1 cellular context compared by ENCODE assay signal in the genomic region with DNA sequence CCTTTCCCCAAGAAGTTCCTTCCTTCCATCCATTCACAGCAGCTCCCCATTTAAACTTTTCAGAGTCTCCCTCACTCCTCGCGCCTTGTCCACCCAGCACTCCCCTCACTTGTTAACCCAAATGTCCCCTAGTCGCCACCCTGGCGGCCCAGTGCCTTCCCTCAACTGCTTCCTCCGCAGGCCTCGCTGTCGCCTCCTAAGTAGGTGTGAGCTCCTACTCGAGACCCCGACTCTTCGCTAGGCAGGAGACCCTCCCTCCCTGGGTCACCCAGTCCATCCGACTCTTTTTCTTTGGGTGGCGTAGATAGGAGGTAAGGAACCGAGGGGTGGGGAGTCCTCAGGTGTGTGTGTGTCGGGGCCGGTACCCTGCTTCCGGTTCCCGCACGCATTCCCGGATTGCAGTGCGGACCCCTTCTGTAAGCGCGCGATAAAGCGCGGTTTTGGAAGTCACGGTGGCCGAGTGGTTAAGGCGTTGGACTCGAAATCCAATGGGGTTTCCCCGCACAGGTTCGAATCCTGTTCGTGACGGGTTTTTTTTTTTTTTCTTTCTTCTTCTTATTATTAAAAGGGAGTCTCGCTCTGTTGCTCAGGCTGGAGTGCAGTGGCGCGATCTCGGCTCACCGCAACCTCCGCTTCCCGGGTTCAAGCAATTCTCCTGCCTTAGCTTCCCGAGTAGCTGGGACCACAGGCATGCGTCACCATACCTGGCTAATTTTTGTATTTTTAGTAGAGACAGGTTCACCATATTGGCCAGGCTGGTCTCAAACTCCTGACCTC.
A peak's percentile ranks its signal among the peaks of the same experiment; 100 is the strongest.
TF ChIP-seq lines count a peak whose summit lies in the region.

No MANE protein-coding gene starts in this region.

TF ChIP-seq in HepG2, 621 proteins besides CTCF, POLR2A, EP300 and RAD21 (continued from another document and continues in another):
- TF ChIP-seq, protein P1, sequence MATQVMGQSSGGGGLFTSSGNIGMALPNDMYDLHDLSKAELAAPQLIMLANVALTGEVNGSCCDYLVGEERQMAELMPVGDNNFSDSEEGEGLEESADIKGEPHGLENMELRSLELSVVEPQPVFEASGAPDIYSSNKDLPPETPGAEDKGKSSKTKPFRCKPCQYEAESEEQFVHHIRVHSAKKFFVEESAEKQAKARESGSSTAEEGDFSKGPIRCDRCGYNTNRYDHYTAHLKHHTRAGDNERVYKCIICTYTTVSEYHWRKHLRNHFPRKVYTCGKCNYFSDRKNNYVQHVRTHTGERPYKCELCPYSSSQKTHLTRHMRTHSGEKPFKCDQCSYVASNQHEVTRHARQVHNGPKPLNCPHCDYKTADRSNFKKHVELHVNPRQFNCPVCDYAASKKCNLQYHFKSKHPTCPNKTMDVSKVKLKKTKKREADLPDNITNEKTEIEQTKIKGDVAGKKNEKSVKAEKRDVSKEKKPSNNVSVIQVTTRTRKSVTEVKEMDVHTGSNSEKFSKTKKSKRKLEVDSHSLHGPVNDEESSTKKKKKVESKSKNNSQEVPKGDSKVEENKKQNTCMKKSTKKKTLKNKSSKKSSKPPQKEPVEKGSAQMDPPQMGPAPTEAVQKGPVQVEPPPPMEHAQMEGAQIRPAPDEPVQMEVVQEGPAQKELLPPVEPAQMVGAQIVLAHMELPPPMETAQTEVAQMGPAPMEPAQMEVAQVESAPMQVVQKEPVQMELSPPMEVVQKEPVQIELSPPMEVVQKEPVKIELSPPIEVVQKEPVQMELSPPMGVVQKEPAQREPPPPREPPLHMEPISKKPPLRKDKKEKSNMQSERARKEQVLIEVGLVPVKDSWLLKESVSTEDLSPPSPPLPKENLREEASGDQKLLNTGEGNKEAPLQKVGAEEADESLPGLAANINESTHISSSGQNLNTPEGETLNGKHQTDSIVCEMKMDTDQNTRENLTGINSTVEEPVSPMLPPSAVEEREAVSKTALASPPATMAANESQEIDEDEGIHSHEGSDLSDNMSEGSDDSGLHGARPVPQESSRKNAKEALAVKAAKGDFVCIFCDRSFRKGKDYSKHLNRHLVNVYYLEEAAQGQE (IDR thresholded peaks at IDR 0.05; ENCODE audit: borderline replicate concordance in 1 of 2, low read depth in 1 of 2, low read length in 2 of 2): no peak
- TF ChIP-seq BHLHE40 (IDR thresholded peaks at IDR 0.05; ENCODE audit: low read length) (no peak), RBAK (CRISPR knock-in tag; IDR thresholded peaks at IDR 0.05) (no peak), XRCC5 (optimal IDR thresholded peaks at IDR 0.05; ENCODE audit: low read length) (no peak), CBX1 (IDR thresholded peaks at IDR 0.05; ENCODE audit: low read depth) (peak; percentile 68), ZNF713 (CRISPR knock-in tag; IDR thresholded peaks at IDR 0.05) (0 out of 2 replicates have a peak, but pooled peaks have one; percentile 9), HOXA3 (CRISPR knock-in tag; IDR thresholded peaks at IDR 0.05) (peak; percentile 69), SUZ12 (IDR thresholded peaks at IDR 0.05; ENCODE audit: low read depth, low read length) (no peak), ZNF678 (CRISPR knock-in tag; IDR thresholded peaks at IDR 0.05) (peak; percentile 41; the same call in 1 of the 2 replicates), ZNF263 (CRISPR knock-in tag; IDR thresholded peaks at IDR 0.05) (peak; percentile 41), FOXC1 (CRISPR knock-in tag; IDR thresholded peaks at IDR 0.05; ENCODE audit: borderline replicate concordance) (peak; percentile 73; the same call in 1 of the 2 replicates), ZNF143 (CRISPR knock-in tag; IDR thresholded peaks at IDR 0.05) (peak; percentile 30; the same call in 1 of the 2 replicates), MAF1 (CRISPR knock-in tag; IDR thresholded peaks at IDR 0.05; ENCODE audit: borderline replicate concordance) (peak; percentile 98), GPN1 (CRISPR knock-in tag; IDR thresholded peaks at IDR 0.05; ENCODE audit: borderline replicate concordance) (no peak), ZNF550 (CRISPR knock-in tag; IDR thresholded peaks at IDR 0.05; ENCODE audit: borderline replicate concordance) (no peak; the same call in 1 of the 2 replicates), TCF12 (IDR thresholded peaks at IDR 0.05) (no peak), TCF12 (CRISPR knock-in tag; IDR thresholded peaks at IDR 0.05) (no peak), KLF9 (CRISPR knock-in tag; IDR thresholded peaks at IDR 0.05; ENCODE audit: low read depth) (no peak), ZNF619 (CRISPR knock-in tag; IDR thresholded peaks at IDR 0.05) (peak; percentile 43; the same call in 1 of the 2 replicates), ELF3 (CRISPR knock-in tag; IDR thresholded peaks at IDR 0.05) (peak; percentile 80), HIVEP1 (CRISPR knock-in tag; IDR thresholded peaks at IDR 0.05) (no peak), SIX1 (CRISPR knock-in tag; IDR thresholded peaks at IDR 0.05; ENCODE audit: borderline replicate concordance) (no peak; the same call in 1 of the 2 replicates), DPF2 (CRISPR knock-in tag; IDR thresholded peaks at IDR 0.05; ENCODE audit: borderline replicate concordance, low read depth) (no peak), EHMT2 (IDR thresholded peaks at IDR 0.05; ENCODE audit: borderline replicate concordance, low read depth, low read length) (no peak)
- TF ChIP-seq, protein P2, sequence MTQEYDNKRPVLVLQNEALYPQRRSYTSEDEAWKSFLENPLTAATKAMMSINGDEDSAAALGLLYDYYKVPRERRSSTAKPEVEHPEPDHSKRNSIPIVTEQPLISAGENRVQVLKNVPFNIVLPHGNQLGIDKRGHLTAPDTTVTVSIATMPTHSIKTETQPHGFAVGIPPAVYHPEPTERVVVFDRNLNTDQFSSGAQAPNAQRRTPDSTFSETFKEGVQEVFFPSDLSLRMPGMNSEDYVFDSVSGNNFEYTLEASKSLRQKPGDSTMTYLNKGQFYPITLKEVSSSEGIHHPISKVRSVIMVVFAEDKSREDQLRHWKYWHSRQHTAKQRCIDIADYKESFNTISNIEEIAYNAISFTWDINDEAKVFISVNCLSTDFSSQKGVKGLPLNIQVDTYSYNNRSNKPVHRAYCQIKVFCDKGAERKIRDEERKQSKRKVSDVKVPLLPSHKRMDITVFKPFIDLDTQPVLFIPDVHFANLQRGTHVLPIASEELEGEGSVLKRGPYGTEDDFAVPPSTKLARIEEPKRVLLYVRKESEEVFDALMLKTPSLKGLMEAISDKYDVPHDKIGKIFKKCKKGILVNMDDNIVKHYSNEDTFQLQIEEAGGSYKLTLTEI (CRISPR knock-in tag; conservative IDR thresholded peaks at IDR 0.05): no peak
- TF ChIP-seq, protein P3, sequence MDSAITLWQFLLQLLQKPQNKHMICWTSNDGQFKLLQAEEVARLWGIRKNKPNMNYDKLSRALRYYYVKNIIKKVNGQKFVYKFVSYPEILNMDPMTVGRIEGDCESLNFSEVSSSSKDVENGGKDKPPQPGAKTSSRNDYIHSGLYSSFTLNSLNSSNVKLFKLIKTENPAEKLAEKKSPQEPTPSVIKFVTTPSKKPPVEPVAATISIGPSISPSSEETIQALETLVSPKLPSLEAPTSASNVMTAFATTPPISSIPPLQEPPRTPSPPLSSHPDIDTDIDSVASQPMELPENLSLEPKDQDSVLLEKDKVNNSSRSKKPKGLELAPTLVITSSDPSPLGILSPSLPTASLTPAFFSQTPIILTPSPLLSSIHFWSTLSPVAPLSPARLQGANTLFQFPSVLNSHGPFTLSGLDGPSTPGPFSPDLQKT (CRISPR knock-in tag; IDR thresholded peaks at IDR 0.05; ENCODE audit: borderline replicate concordance): no peak
- TF ChIP-seq, protein P4, sequence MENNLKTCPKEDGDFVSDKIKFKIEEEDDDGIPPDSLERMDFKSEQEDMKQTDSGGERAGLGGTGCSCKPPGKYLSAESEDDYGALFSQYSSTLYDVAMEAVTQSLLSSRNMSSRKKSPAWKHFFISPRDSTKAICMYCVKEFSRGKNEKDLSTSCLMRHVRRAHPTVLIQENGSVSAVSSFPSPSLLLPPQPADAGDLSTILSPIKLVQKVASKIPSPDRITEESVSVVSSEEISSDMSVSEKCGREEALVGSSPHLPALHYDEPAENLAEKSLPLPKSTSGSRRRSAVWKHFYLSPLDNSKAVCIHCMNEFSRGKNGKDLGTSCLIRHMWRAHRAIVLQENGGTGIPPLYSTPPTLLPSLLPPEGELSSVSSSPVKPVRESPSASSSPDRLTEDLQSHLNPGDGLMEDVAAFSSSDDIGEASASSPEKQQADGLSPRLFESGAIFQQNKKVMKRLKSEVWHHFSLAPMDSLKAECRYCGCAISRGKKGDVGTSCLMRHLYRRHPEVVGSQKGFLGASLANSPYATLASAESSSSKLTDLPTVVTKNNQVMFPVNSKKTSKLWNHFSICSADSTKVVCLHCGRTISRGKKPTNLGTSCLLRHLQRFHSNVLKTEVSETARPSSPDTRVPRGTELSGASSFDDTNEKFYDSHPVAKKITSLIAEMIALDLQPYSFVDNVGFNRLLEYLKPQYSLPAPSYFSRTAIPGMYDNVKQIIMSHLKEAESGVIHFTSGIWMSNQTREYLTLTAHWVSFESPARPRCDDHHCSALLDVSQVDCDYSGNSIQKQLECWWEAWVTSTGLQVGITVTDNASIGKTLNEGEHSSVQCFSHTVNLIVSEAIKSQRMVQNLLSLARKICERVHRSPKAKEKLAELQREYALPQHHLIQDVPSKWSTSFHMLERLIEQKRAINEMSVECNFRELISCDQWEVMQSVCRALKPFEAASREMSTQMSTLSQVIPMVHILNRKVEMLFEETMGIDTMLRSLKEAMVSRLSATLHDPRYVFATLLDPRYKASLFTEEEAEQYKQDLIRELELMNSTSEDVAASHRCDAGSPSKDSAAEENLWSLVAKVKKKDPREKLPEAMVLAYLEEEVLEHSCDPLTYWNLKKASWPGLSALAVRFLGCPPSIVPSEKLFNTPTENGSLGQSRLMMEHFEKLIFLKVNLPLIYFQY (CRISPR knock-in tag; IDR thresholded peaks at IDR 0.05; ENCODE audit: borderline replicate concordance): no peak
- TF ChIP-seq, protein P5, sequence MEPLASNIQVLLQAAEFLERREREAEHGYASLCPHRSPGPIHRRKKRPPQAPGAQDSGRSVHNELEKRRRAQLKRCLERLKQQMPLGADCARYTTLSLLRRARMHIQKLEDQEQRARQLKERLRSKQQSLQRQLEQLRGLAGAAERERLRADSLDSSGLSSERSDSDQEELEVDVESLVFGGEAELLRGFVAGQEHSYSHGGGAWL (CRISPR knock-in tag; IDR thresholded peaks at IDR 0.05): no peak; the same call in 1 of the 2 replicates
- TF ChIP-seq, protein P6, sequence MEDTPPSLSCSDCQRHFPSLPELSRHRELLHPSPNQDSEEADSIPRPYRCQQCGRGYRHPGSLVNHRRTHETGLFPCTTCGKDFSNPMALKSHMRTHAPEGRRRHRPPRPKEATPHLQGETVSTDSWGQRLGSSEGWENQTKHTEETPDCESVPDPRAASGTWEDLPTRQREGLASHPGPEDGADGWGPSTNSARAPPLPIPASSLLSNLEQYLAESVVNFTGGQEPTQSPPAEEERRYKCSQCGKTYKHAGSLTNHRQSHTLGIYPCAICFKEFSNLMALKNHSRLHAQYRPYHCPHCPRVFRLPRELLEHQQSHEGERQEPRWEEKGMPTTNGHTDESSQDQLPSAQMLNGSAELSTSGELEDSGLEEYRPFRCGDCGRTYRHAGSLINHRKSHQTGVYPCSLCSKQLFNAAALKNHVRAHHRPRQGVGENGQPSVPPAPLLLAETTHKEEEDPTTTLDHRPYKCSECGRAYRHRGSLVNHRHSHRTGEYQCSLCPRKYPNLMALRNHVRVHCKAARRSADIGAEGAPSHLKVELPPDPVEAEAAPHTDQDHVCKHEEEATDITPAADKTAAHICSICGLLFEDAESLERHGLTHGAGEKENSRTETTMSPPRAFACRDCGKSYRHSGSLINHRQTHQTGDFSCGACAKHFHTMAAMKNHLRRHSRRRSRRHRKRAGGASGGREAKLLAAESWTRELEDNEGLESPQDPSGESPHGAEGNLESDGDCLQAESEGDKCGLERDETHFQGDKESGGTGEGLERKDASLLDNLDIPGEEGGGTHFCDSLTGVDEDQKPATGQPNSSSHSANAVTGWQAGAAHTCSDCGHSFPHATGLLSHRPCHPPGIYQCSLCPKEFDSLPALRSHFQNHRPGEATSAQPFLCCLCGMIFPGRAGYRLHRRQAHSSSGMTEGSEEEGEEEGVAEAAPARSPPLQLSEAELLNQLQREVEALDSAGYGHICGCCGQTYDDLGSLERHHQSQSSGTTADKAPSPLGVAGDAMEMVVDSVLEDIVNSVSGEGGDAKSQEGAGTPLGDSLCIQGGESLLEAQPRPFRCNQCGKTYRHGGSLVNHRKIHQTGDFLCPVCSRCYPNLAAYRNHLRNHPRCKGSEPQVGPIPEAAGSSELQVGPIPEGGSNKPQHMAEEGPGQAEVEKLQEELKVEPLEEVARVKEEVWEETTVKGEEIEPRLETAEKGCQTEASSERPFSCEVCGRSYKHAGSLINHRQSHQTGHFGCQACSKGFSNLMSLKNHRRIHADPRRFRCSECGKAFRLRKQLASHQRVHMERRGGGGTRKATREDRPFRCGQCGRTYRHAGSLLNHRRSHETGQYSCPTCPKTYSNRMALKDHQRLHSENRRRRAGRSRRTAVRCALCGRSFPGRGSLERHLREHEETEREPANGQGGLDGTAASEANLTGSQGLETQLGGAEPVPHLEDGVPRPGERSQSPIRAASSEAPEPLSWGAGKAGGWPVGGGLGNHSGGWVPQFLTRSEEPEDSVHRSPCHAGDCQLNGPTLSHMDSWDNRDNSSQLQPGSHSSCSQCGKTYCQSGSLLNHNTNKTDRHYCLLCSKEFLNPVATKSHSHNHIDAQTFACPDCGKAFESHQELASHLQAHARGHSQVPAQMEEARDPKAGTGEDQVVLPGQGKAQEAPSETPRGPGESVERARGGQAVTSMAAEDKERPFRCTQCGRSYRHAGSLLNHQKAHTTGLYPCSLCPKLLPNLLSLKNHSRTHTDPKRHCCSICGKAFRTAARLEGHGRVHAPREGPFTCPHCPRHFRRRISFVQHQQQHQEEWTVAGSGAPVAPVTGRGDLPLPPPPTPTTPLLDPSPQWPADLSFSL (CRISPR knock-in tag; IDR thresholded peaks at IDR 0.05): no peak
- TF ChIP-seq, protein P7, sequence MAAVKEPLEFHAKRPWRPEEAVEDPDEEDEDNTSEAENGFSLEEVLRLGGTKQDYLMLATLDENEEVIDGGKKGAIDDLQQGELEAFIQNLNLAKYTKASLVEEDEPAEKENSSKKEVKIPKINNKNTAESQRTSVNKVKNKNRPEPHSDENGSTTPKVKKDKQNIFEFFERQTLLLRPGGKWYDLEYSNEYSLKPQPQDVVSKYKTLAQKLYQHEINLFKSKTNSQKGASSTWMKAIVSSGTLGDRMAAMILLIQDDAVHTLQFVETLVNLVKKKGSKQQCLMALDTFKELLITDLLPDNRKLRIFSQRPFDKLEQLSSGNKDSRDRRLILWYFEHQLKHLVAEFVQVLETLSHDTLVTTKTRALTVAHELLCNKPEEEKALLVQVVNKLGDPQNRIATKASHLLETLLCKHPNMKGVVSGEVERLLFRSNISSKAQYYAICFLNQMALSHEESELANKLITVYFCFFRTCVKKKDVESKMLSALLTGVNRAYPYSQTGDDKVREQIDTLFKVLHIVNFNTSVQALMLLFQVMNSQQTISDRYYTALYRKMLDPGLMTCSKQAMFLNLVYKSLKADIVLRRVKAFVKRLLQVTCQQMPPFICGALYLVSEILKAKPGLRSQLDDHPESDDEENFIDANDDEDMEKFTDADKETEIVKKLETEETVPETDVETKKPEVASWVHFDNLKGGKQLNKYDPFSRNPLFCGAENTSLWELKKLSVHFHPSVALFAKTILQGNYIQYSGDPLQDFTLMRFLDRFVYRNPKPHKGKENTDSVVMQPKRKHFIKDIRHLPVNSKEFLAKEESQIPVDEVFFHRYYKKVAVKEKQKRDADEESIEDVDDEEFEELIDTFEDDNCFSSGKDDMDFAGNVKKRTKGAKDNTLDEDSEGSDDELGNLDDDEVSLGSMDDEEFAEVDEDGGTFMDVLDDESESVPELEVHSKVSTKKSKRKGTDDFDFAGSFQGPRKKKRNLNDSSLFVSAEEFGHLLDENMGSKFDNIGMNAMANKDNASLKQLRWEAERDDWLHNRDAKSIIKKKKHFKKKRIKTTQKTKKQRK (IDR thresholded peaks at IDR 0.05; ENCODE audit: low read length): no peak
